ENCODE assay signal across 1 cellular context in genomic region chr19:57410748-57411671, GRCh38.
TF ChIP-seq lines count a peak whose summit lies in the region.

TSS of gene ZNF17 (plus strand) at chr19:57411161. CDS start at chr19:57413616, 2,455 bp downstream.

TF ChIP-seq in SK-N-SH, 30 proteins besides CTCF, POLR2A, EP300 and RAD21 (continued from another document):
- TF ChIP-seq IRF3 (IDR thresholded peaks at IDR 0.05; ENCODE audit: low read depth, low read length) (peak; percentile 59; the same call in 1 of the 2 replicates), TEAD4 (IDR thresholded peaks at IDR 0.05; ENCODE audit: borderline replicate concordance, insufficient read depth) (no peak), RFX5 (IDR thresholded peaks at IDR 0.05; ENCODE audit: low read length) (no peak), TAF1 (IDR thresholded peaks at IDR 0.05; ENCODE audit: borderline replicate concordance, low read depth, low read length) (peak; percentile 70; the same call in 1 of the 2 replicates), FOXJ3 (CRISPR knock-in tag; IDR thresholded peaks at IDR 0.05) (no peak), FOXM1 (IDR thresholded peaks at IDR 0.05; ENCODE audit: low read depth) (no peak), USF2 (IDR thresholded peaks at IDR 0.05; ENCODE audit: borderline replicate concordance, low read depth, low read length) (no peak), ELF1 (IDR thresholded peaks at IDR 0.05) (peak; percentile 43; the same call in 1 of the 2 replicates), RXRA (IDR thresholded peaks at IDR 0.05; ENCODE audit: borderline replicate concordance, low read depth) (no peak), RCOR1 (IDR thresholded peaks at IDR 0.05; ENCODE audit: low read length) (no peak), EZH2phosphoT487 (IDR thresholded peaks at IDR 0.05; ENCODE audit: borderline replicate concordance, low read depth) (no peak), NRF1 (IDR thresholded peaks at IDR 0.05; ENCODE audit: low read depth, low read length) (no peak)
